In the genomic region with DNA sequence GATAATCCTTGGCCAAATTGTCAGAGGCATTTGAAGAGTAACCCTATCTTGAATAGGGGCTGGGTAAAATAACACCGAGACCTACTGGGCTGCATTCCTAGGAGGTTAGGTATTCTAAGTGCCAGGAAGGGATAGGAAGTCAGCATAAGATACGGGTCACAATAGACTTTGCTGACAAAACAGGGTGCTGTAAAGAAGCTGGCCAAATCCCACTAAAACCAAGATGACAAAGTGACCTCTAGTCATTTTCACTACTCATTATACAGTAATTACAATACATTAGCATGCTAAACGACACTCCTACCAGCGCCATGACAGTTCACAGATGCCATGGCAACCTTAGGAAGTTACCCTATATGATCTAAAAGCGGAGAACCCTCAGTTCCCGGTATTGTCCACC, we compare ENCODE assay signal across 14 cellular contexts. TPM values are rescaled to one million over a fixed set of nuclear protein-coding genes. Genes with fewer than 3 reads are reported as not detected.
DNase-seq lines count a peak whose midpoint lies in the region; ATAC-seq and TF ChIP-seq lines count a peak whose summit lies in the region.
"Had no signal": no experiment of that assay in that cellular context is flagged by ENCODE, and none has a peak within 500 bp of the region (broad histone marks: within the 10 kb centered on the region; RNA-seq: fewer than 3 reads in every experiment).

No MANE protein-coding gene starts in this region.

- H3K9me3 Mint-ChIP-seq in activated naive CD4-positive, alpha-beta T cell treated with anti-CD3 and anti-CD28 coated beads, Interleukin-2, amount 10 ng/mL, durations not matched to agents 7 days and 5 days, result no peaks in the 10 kb centered on the region
- no peaks in the 10 kb centered on the region for H3K9me3 Mint-ChIP-seq in activated naive CD4-positive, alpha-beta T cell treated with anti-CD3 and anti-CD28 coated beads, Interleukin-2, amount 50 U/mL, for 72 hours
- no peaks in the 10 kb centered on the region for H3K9me3 Mint-ChIP-seq in CD14-positive monocyte
- H3K9me3 Mint-ChIP-seq: stimulated activated memory B cell treated with anti-CD40 and anti-IgM and Interleukin-4, amounts not matched to agents 10 μg/mL and 1 μg/mL and 100 μg/mL, for 72 hours had no signal

- no peak for TF ChIP-seq CTCF in thoracic aorta (IDR thresholded peaks at IDR 0.05)
- no peak for TF ChIP-seq CTCF in CD14-positive monocyte (IDR thresholded peaks at IDR 0.05)

- CTCF ChIA-PET in activated naive CD4-positive, alpha-beta T cell treated with anti-CD3 and anti-CD28 coated beads, Interleukin-2, amount 10 ng/mL, durations not matched to agents 7 days and 5 days (lab: Charles Lee), result no interaction called here

- H3K4me1 ChIP-seq in adipocyte (ENCODE audit: control insufficient read depth, insufficient read depth, low read length) (peaks cover 32% of the 10 kb centered on the region), thoracic aorta (ENCODE audit: control insufficient read depth in 1 of 2, low read depth in 2 of 2) (peaks cover 0 to 18% of the 10 kb centered on the region in 2 donors)

- H3K36me3 ChIP-seq in adipocyte (ENCODE audit: control insufficient read depth, insufficient read depth, low read length, severe bottlenecking), result no peaks in the 10 kb centered on the region
- no peaks in the 10 kb centered on the region for H3K36me3 ChIP-seq in thoracic aorta
- H3K36me3 ChIP-seq: esophagus muscularis mucosa had no signal

- DNase-seq in activated naive CD4-positive, alpha-beta T cell treated with anti-CD3 and anti-CD28 coated beads, Interleukin-2, amount 10 ng/mL, durations not matched to agents 7 days and 5 days, result no peak
- DNase-seq in activated naive CD4-positive, alpha-beta T cell treated with anti-CD3 and anti-CD28 coated beads, Interleukin-2, amount 50 U/mL, for 72 hours (ENCODE audit: low spot score in 2 of 2), result no peak
- no peak for DNase-seq in adipocyte (ENCODE audit: low read depth)
- DNase-seq in iPS-NIHi7 (ENCODE audit: extremely low spot score), result peak; percentile 41
- DNase-seq in thoracic aorta (ENCODE audit: low spot score), result no peak
- no peak for DNase-seq in CD14-positive monocyte (ENCODE audit: low spot score)
- no peak for DNase-seq in A172 (ENCODE audit: low spot score)
- no peak for DNase-seq in NCI-H748 (lab: John Stamatoyannopoulos, UW; ENCODE audit: unreplicated experiment)
- DNase-seq: ACHN; activated CD4-positive, alpha-beta T cell treated with anti-CD3 and anti-CD28 coated beads, Interleukin-2, amount 50 U/mL, for 4 hours; mucosa of descending colon; SHP77 treated with DMSO at 0.1 percent for 48 hours had no signal

- intact Hi-C loops in CD14-positive monocyte (cut with micrococcal nuclease), result loop anchor here (2.0 to 10.0 kb wide), 3 partner anchors 40 to 94 kb away; no protein-coding TSS in a partner anchor

- no peak overlapping the region for H3K9ac ChIP-seq in adipocyte (ENCODE audit: low read length)

- H3K4me3 Mint-ChIP-seq in activated naive CD4-positive, alpha-beta T cell treated with anti-CD3 and anti-CD28 coated beads, Interleukin-2, amount 10 ng/mL, durations not matched to agents 7 days and 5 days, result no peak overlapping the region
- H3K4me3 Mint-ChIP-seq in CD14-positive monocyte, result no peak overlapping the region

- H3K36me3 Mint-ChIP-seq in activated naive CD4-positive, alpha-beta T cell treated with anti-CD3 and anti-CD28 coated beads, Interleukin-2, amount 10 ng/mL, durations not matched to agents 7 days and 5 days, result peaks cover 18% of the 10 kb centered on the region
- peaks cover 20 to 24% of the 10 kb centered on the region in 2 donors for H3K36me3 Mint-ChIP-seq in activated naive CD4-positive, alpha-beta T cell treated with anti-CD3 and anti-CD28 coated beads, Interleukin-2, amount 50 U/mL, for 72 hours
- H3K36me3 Mint-ChIP-seq in CD14-positive monocyte, result peaks cover 0 to 2% of the 10 kb centered on the region in 2 donors

- no peaks in the 10 kb centered on the region for H3K27me3 ChIP-seq in adipocyte (replicated peaks; ENCODE audit: control insufficient read depth, insufficient read depth, low read length)
- H3K27me3 ChIP-seq in thoracic aorta (replicated peaks; ENCODE audit: insufficient read depth), result no peaks in the 10 kb centered on the region
- H3K27me3 ChIP-seq: esophagus muscularis mucosa had no signal

- H3K4me1 Mint-ChIP-seq in activated naive CD4-positive, alpha-beta T cell treated with anti-CD3 and anti-CD28 coated beads, Interleukin-2, amount 10 ng/mL, durations not matched to agents 7 days and 5 days, result peaks cover 40% of the 10 kb centered on the region
- peaks cover 18% of the 10 kb centered on the region for H3K4me1 Mint-ChIP-seq in CD14-positive monocyte

- H3K9me3 ChIP-seq in adipocyte (ENCODE audit: control insufficient read depth, low read length), result no peaks in the 10 kb centered on the region
- H3K9me3 ChIP-seq in thoracic aorta, result no peaks in the 10 kb centered on the region
- H3K9me3 ChIP-seq: esophagus muscularis mucosa, mucosa of descending colon had no signal

- peak overlapping the region; percentile 93 for H3K4me3 ChIP-seq in adipocyte (ENCODE audit: low read length)
- peak overlapping the region; percentile 99 for H3K4me3 ChIP-seq in thoracic aorta
- H3K4me3 ChIP-seq: mucosa of descending colon had no signal

- peak overlapping the region; percentile 87 for H3K27ac Mint-ChIP-seq in activated naive CD4-positive, alpha-beta T cell treated with anti-CD3 and anti-CD28 coated beads, Interleukin-2, amount 10 ng/mL, durations not matched to agents 7 days and 5 days
- H3K27ac Mint-ChIP-seq in activated naive CD4-positive, alpha-beta T cell treated with anti-CD3 and anti-CD28 coated beads, Interleukin-2, amount 50 U/mL, for 72 hours, result peak overlapping the region in 1 of 2 donors; percentile 96
- no peak overlapping the region for H3K27ac Mint-ChIP-seq in CD14-positive monocyte

- H3K27me3 Mint-ChIP-seq in activated naive CD4-positive, alpha-beta T cell treated with anti-CD3 and anti-CD28 coated beads, Interleukin-2, amount 10 ng/mL, durations not matched to agents 7 days and 5 days, result no peaks in the 10 kb centered on the region
- H3K27me3 Mint-ChIP-seq in CD14-positive monocyte (ENCODE audit: low read depth in 3 of 3), result peaks cover 0 to 6% (median 2%) of the 10 kb centered on the region in 3 donors
- H3K27me3 Mint-ChIP-seq: stimulated activated memory B cell treated with anti-CD40 and anti-IgM and Interleukin-4, amounts not matched to agents 10 μg/mL and 1 μg/mL and 100 μg/mL, for 72 hours had no signal

- H3K27ac ChIP-seq in thoracic aorta, result no peak overlapping the region

- no peak for ATAC-seq in activated naive CD4-positive, alpha-beta T cell treated with anti-CD3 and anti-CD28 coated beads, Interleukin-2, amount 50 U/mL, for 72 hours
- ATAC-seq in thoracic aorta (ENCODE audit: insufficient number of reproducible peaks, low FRiP score, low read depth), result no peak
- ATAC-seq: stimulated activated memory B cell treated with anti-CD40 and anti-IgM and Interleukin-4, amounts not matched to agents 10 μg/mL and 1 μg/mL and 100 μg/mL, for 72 hours had no signal

RNA-seq across cellular contexts. Expression of a gene that starts 1.0 kb away (rescaled TPM):
- 10 to 100 TPM; 63.4 to 84.8 TPM for total RNA-seq in activated naive CD4-positive, alpha-beta T cell treated with anti-CD3 and anti-CD28 coated beads, Interleukin-2, amount 50 U/mL, for 72 hours
- 100 to 1,000 TPM; 101 to 177 TPM for total RNA-seq in thoracic aorta
- 10 to 100 TPM; 18.0 to 22.5 TPM for polyA plus RNA-seq in CD14-positive monocyte
- 136 and 168 TPM in 2 replicates for total RNA-seq in A172 (2014; rRNA removed; shearing (Covaris generic))

RNA-seq across cellular contexts. Expression of a gene that starts 37.8 kb away (rescaled TPM):
- total RNA-seq in activated naive CD4-positive, alpha-beta T cell treated with anti-CD3 and anti-CD28 coated beads, Interleukin-2, amount 50 U/mL, for 72 hours, result 10 to 100 TPM; 49.2 to 67.1 TPM
- total RNA-seq in thoracic aorta, result 10 to 100 TPM; 10.0 to 39.4 TPM
- 10 to 100 TPM; 32.4 to 36.3 TPM for polyA plus RNA-seq in CD14-positive monocyte
- total RNA-seq in A172 (2014; rRNA removed; shearing (Covaris generic)), result 39.3 and 52.8 TPM in 2 replicates

RNA-seq across cellular contexts. Expression of a gene that starts 38.0 kb away (rescaled TPM):
- 1 to 10 TPM; 2.8 to 8.0 TPM for total RNA-seq in activated naive CD4-positive, alpha-beta T cell treated with anti-CD3 and anti-CD28 coated beads, Interleukin-2, amount 50 U/mL, for 72 hours
- 1 to 10 TPM; 2.9 to 4.1 TPM for total RNA-seq in thoracic aorta
- polyA plus RNA-seq in CD14-positive monocyte, result 10 to 100 TPM; 14.2 to 23.0 TPM
- total RNA-seq in A172 (2014; rRNA removed; shearing (Covaris generic)), result 4.1 and 4.6 TPM in 2 replicates
